Comparison of ENCODE assay signal across 2 cellular contexts in genomic region chr2:73766994-73767393, GRCh38.
TF ChIP-seq lines count a peak whose summit lies in the region.

No MANE protein-coding gene starts in this region.

TF ChIP-seq in A549, 52 proteins besides CTCF, POLR2A, EP300 and RAD21:
- TF ChIP-seq HOXB5 (CRISPR knock-in tag; IDR thresholded peaks at IDR 0.05) (no peak), KDM1A (IDR thresholded peaks at IDR 0.05; ENCODE audit: low read depth) (no peak), MAZ (IDR thresholded peaks at IDR 0.05; ENCODE audit: borderline replicate concordance, low read depth, low read length) (no peak), E2F6 (IDR thresholded peaks at IDR 0.05; ENCODE audit: borderline replicate concordance, low read depth) (no peak), PBX3 (IDR thresholded peaks at IDR 0.05) (no peak), CHD2 (IDR thresholded peaks at IDR 0.05; ENCODE audit: low read length, partially characterized antibody) (no peak), CHD4 (IDR thresholded peaks at IDR 0.05; ENCODE audit: borderline replicate concordance) (no peak), NFE2L2 (conservative IDR thresholded peaks at IDR 0.05; ENCODE audit: low read length) (no peak), KDM5A (IDR thresholded peaks at IDR 0.05) (no peak), JUN (IDR thresholded peaks at IDR 0.05) (no peak), ZC3H11A (IDR thresholded peaks at IDR 0.05) (no peak), TP53 (CRISPR knock-in tag; IDR thresholded peaks at IDR 0.05) (no peak), NPAS2 (CRISPR knock-in tag; IDR thresholded peaks at IDR 0.05; ENCODE audit: borderline replicate concordance) (no peak), MAFK (IDR thresholded peaks at IDR 0.05; ENCODE audit: partially characterized antibody) (no peak), FOSB (CRISPR knock-in tag; IDR thresholded peaks at IDR 0.05) (no peak), CEBPB (IDR thresholded peaks at IDR 0.05) (no peak)

TF ChIP-seq in K562, 482 proteins besides CTCF, POLR2A, EP300 and RAD21:
- TF ChIP-seq NFIC (IDR thresholded peaks at IDR 0.05) (no peak), ATF3 (IDR thresholded peaks at IDR 0.05) (peak; percentile 67), ATF3 (CRISPR knock-in tag; conservative IDR thresholded peaks at IDR 0.05) (no peak), POLR2H (tag; IDR thresholded peaks at IDR 0.05; ENCODE audit: low read depth) (peak; percentile 58; the same call in 1 of the 2 replicates), SRSF9 (IDR thresholded peaks at IDR 0.05; ENCODE audit: borderline replicate concordance, low read depth, low read length) (no peak), HIVEP1 (CRISPR knock-in tag; IDR thresholded peaks at IDR 0.05) (no peak), HES1 (IDR thresholded peaks at IDR 0.05; ENCODE audit: low read depth) (no peak), KAT7 (CRISPR knock-in tag; IDR thresholded peaks at IDR 0.05; ENCODE audit: borderline replicate concordance) (no peak), CXXC5 (CRISPR knock-in tag; IDR thresholded peaks at IDR 0.05) (0 out of 2 replicates have a peak, but pooled peaks have one; percentile 8), DMBX1 (CRISPR knock-in tag; IDR thresholded peaks at IDR 0.05; ENCODE audit: borderline replicate concordance) (peak; percentile 25; the same call in 1 of the 2 replicates), CEBPG (CRISPR knock-in tag; IDR thresholded peaks at IDR 0.05) (no peak), CEBPG (tag; conservative IDR thresholded peaks at IDR 0.05 in 1 of 2, IDR thresholded peaks at IDR 0.05 in 1 of 2) (peak; percentile 55 to 85; a peak in 3 of 4 replicates), YY1 (IDR thresholded peaks at IDR 0.05; ENCODE audit: borderline replicate concordance in 1 of 3, control insufficient read depth in 1 of 3, extremely low read depth in 1 of 3, insufficient read depth in 3 of 3, insufficient read length in 1 of 3, insufficient replicate concordance in 2 of 3, low read depth in 1 of 3, low read length in 2 of 3) (no peak), MTA1 (IDR thresholded peaks at IDR 0.05; ENCODE audit: borderline replicate concordance) (no peak), PKNOX1 (IDR thresholded peaks at IDR 0.05) (peak; percentile 14; the same call in 1 of the 2 replicates), ZNF175 (CRISPR knock-in tag; IDR thresholded peaks at IDR 0.05; ENCODE audit: low read depth) (peak; percentile 56; the same call in 1 of the 2 replicates), ZNF316 (IDR thresholded peaks at IDR 0.05) (no peak), ATF7 (IDR thresholded peaks at IDR 0.05) (0 out of 2 replicates have a peak, but pooled peaks have one; percentile 27), TRIM24 (IDR thresholded peaks at IDR 0.05) (peak; percentile 46 to 62; a peak in 2 of 4 replicates), ZNF668 (CRISPR knock-in tag; IDR thresholded peaks at IDR 0.05) (no peak), MEIS2 (IDR thresholded peaks at IDR 0.05; ENCODE audit: partially characterized antibody) (peak; percentile 13), HBP1 (CRISPR knock-in tag; IDR thresholded peaks at IDR 0.05) (no peak), ZNF280B (CRISPR knock-in tag; IDR thresholded peaks at IDR 0.05) (no peak)
